Comparison of ENCODE assay signal across 34 cellular contexts in genomic region chr5:164312801-164313200, GRCh38.
"Had no signal": no experiment of that assay in that cellular context is flagged by ENCODE, and none has a peak within 500 bp of the region (broad histone marks: within the 10 kb centered on the region; RNA-seq: fewer than 3 reads in every experiment).

No MANE protein-coding gene starts in this region.

- H3K9me3 ChIP-seq: MG63 had no signal

- H3K4me3 ChIP-seq: MG63 had no signal

- DNase-seq: Karpas-422, Kasumi-1, MG63, MM.1S, MV-4-11, NCI-H1048, NCI-H1092, NCI-H1092 treated with DMSO at 0.1 percent for 48 hours, NCI-H1105, NCI-H1105 treated with DMSO at 0.1 percent for 48 hours, NCI-H1417, NCI-H1417 treated with DMSO at 0.1 percent for 48 hours, NCI-H1436, NCI-H1436 treated with DMSO at 0.1 percent for 48 hours, NCI-H146, NCI-H1694, NCI-H1694 treated with DMSO at 0.1 percent for 48 hours, NCI-H187, NCI-H187 treated with DMSO at 0.1 percent for 48 hours, NCI-H1930, NCI-H2029, NCI-H2029 treated with DMSO at 0.1 percent for 48 hours, NCI-H2081, NCI-H2081 treated with DMSO at 0.1 percent for 48 hours, NCI-H2107, NCI-H2171, NCI-H2171 treated with DMSO at 0.1 percent for 48 hours, NCI-H2227 treated with DMSO at 0.1 percent for 48 hours, NCI-H226, NCI-H345, NCI-H446, NCI-H446 treated with DMSO at 0.1 percent for 48 hours, NCI-H510A, NCI-H510A treated with DMSO at 0.1 percent for 48 hours had no signal

- H3K27me3 ChIP-seq: MG63 had no signal
